1 cellular context compared by ENCODE assay signal in the genomic region with DNA sequence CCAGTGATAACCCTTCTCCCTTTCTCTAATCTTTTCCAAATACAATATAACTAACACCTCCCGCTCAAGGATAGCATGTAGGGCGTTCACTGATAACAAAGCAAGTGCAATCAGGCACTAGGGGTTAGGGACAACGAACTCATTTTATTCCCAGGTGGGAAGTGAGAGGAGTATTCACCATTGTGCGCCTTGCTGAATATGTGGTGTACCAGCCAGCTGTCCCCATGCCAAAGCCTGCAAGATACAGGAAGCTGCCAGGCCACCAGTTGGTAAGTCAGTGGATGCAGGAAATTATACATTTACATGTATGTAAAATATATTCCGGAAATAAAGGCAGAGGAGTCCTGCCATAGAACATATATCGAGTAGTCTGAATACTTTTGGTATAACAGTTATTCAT.
A peak's percentile ranks its signal among the peaks of the same experiment; 100 is the strongest.
TF ChIP-seq lines count a peak whose summit lies in the region.

No MANE protein-coding gene starts in this region.

TF ChIP-seq in K562, 482 proteins besides CTCF, POLR2A, EP300 and RAD21 (continued from another document):
- TF ChIP-seq, protein P1, sequence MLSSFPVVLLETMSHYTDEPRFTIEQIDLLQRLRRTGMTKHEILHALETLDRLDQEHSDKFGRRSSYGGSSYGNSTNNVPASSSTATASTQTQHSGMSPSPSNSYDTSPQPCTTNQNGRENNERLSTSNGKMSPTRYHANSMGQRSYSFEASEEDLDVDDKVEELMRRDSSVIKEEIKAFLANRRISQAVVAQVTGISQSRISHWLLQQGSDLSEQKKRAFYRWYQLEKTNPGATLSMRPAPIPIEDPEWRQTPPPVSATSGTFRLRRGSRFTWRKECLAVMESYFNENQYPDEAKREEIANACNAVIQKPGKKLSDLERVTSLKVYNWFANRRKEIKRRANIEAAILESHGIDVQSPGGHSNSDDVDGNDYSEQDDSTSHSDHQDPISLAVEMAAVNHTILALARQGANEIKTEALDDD (IDR thresholded peaks at IDR 0.05): peak; percentile 67; the same call in 1 of the 2 replicates
- TF ChIP-seq CBFA2T3 (IDR thresholded peaks at IDR 0.05): peak; percentile 27; the same call in 1 of the 2 replicates
